Comparison of ENCODE assay signal across 8 cellular contexts in genomic region chr6:111487656-111488055, GRCh38. TPM values are rescaled to one million over a fixed set of nuclear protein-coding genes. Genes with fewer than 3 reads are reported as not detected.
A peak's percentile ranks its signal among the peaks of the same experiment; 100 is the strongest.
DNase-seq lines count a peak whose midpoint lies in the region; ATAC-seq lines count a peak whose summit lies in the region.

No MANE protein-coding gene starts in this region.

- H2BK15ac ChIP-seq in mesenchymal stem cell (ENCODE audit: low read depth, poor library complexity, severe bottlenecking): no peak overlapping the region
- no peak overlapping the region for H2BK15ac ChIP-seq in mesendoderm (replicated peaks; ENCODE audit: low read depth)

- H2BK12ac ChIP-seq in mesenchymal stem cell (ENCODE audit: low read length in 2 of 2): no peak overlapping the region

- peaks cover 6% of the 10 kb centered on the region for H3K9me3 Mint-ChIP-seq in T-helper 1 cell treated with Interleukin-12 subunit alpha and Interleukin-12 subunit beta and Interleukin-4 antibody, amounts not matched to agents 30 μg/mL and 1 μg/mL, for 36 hours

- H2AK5ac ChIP-seq in mesenchymal stem cell (ENCODE audit: low read length, severe bottlenecking) (no peak overlapping the region), mesendoderm (ENCODE audit: low read length) (no peak overlapping the region)

- H3K27ac ChIP-seq in mesenchymal stem cell (ENCODE audit: low read length, poor library complexity, severe bottlenecking) (no peak overlapping the region), mesendoderm (ENCODE audit: low read depth, low read length) (no peak overlapping the region)

- no peak overlapping the region for H3K9ac ChIP-seq in mesenchymal stem cell (ENCODE audit: low read length)
- H3K9ac ChIP-seq in mesendoderm (ENCODE audit: low read length): no peak overlapping the region

- peaks cover 10% of the 10 kb centered on the region for H3K36me3 Mint-ChIP-seq in T-helper 1 cell treated with Interleukin-12 subunit alpha and Interleukin-12 subunit beta and Interleukin-4 antibody, amounts not matched to agents 30 μg/mL and 1 μg/mL, for 36 hours (ENCODE audit: low read depth)

- H2BK120ac ChIP-seq in mesenchymal stem cell (ENCODE audit: low read depth, low read length) (no peak overlapping the region), mesendoderm (ENCODE audit: low read depth, low read length) (no peak overlapping the region)

- H3K27me3 Mint-ChIP-seq in T-helper 1 cell treated with Interleukin-12 subunit alpha and Interleukin-12 subunit beta and Interleukin-4 antibody, amounts not matched to agents 30 μg/mL and 1 μg/mL, for 36 hours (ENCODE audit: low read depth): no peaks in the 10 kb centered on the region

- H3K27me3 ChIP-seq in mesenchymal stem cell (ENCODE audit: control insufficient read depth in 1 of 2, insufficient read depth in 1 of 2, low read length in 2 of 2) (no peaks in the 10 kb centered on the region), mesendoderm (ENCODE audit: insufficient read depth, low read length, poor library complexity) (no peaks in the 10 kb centered on the region)

- H2AFZ ChIP-seq in mesenchymal stem cell (ENCODE audit: low read depth, low read length): no peak overlapping the region

- H3K79me1 ChIP-seq in mesenchymal stem cell (replicated peaks; ENCODE audit: low read length, poor library complexity, severe bottlenecking) (peaks cover 19% of the 10 kb centered on the region), mesendoderm (ENCODE audit: low read length) (peaks cover 7% of the 10 kb centered on the region)

- H3K4me3 ChIP-seq in mesenchymal stem cell (ENCODE audit: insufficient read depth in 1 of 2, low read depth in 1 of 2, low read length in 2 of 2) (no peak overlapping the region), mesendoderm (ENCODE audit: low read length) (no peak overlapping the region)

- intact Hi-C loops in sciatic nerve (cut with DNase I): loop anchor here (10.0 kb wide), 1 partner anchor 87 kb away; no protein-coding TSS in a partner anchor

- H3K18ac ChIP-seq in mesenchymal stem cell (ENCODE audit: low read depth in 1 of 2, low read length in 2 of 2) (no peak overlapping the region), mesendoderm (ENCODE audit: low read length) (no peak overlapping the region)

- H4K5ac ChIP-seq in mesendoderm (ENCODE audit: low read length): no peak overlapping the region

- peak; percentile 79 for DNase-seq in mesenchymal stem cell
- no peak for DNase-seq in sciatic nerve (ENCODE audit: low spot score)
- no peak for DNase-seq in mesendoderm
- DNase-seq in NCI-H1417 (lab: John Stamatoyannopoulos, UW): no peak

- H3K4me3 Mint-ChIP-seq in T-helper 1 cell treated with Interleukin-12 subunit alpha and Interleukin-12 subunit beta and Interleukin-4 antibody, amounts not matched to agents 30 μg/mL and 1 μg/mL, for 36 hours: peak overlapping the region; percentile 10

- peak overlapping the region; percentile 93 for H3K27ac Mint-ChIP-seq in T-helper 1 cell treated with Interleukin-12 subunit alpha and Interleukin-12 subunit beta and Interleukin-4 antibody, amounts not matched to agents 30 μg/mL and 1 μg/mL, for 36 hours

- H3K9me3 ChIP-seq in mesenchymal stem cell (ENCODE audit: control insufficient read depth, low read length): no peaks in the 10 kb centered on the region

- no peaks in the 10 kb centered on the region for H3K4me1 ChIP-seq in mesenchymal stem cell (ENCODE audit: control insufficient read depth, insufficient read depth, low read depth, low read length)
- H3K4me1 ChIP-seq in mesendoderm (ENCODE audit: control insufficient read depth, low read depth, low read length): no peaks in the 10 kb centered on the region

- peaks cover 4 to 19% of the 10 kb centered on the region in 2 experiments for H3K36me3 ChIP-seq in mesenchymal stem cell (ENCODE audit: control insufficient read depth in 1 of 2, insufficient read depth in 2 of 2, low read depth in 1 of 2, low read length in 2 of 2)
- no peaks in the 10 kb centered on the region for H3K36me3 ChIP-seq in mesendoderm (ENCODE audit: control insufficient read depth, insufficient read depth, low read length)

- no peak overlapping the region for H3K14ac ChIP-seq in mesenchymal stem cell (ENCODE audit: low read length in 2 of 2)

- H3K4me2 ChIP-seq in mesenchymal stem cell (ENCODE audit: low read length, poor library complexity, severe bottlenecking) (no peak overlapping the region), mesendoderm (ENCODE audit: low read length) (no peak overlapping the region)

- H3K4ac ChIP-seq in mesenchymal stem cell (ENCODE audit: low read depth in 1 of 2, low read length in 2 of 2) (no peak overlapping the region), mesendoderm (ENCODE audit: low read depth, low read length) (no peak overlapping the region)

- H3K79me2 ChIP-seq in mesendoderm (ENCODE audit: control insufficient read depth, insufficient read depth, low read length): peaks cover 1% of the 10 kb centered on the region

- peaks cover 37% of the 10 kb centered on the region for H3K4me1 Mint-ChIP-seq in T-helper 1 cell treated with Interleukin-12 subunit alpha and Interleukin-12 subunit beta and Interleukin-4 antibody, amounts not matched to agents 30 μg/mL and 1 μg/mL, for 36 hours (ENCODE audit: low read depth)

- ATAC-seq in GM18502 (IDR thresholded peaks at IDR 0.05; ENCODE audit: poor library complexity, unreplicated experiment): peak; percentile 29
- peak; percentile 38 for ATAC-seq in HG02981 (IDR thresholded peaks at IDR 0.05; ENCODE audit: unreplicated experiment)
- no peak for ATAC-seq in sciatic nerve
- ATAC-seq in GM21526 (IDR thresholded peaks at IDR 0.05; ENCODE audit: low FRiP score, unreplicated experiment): no peak

- H4K91ac ChIP-seq in mesenchymal stem cell (ENCODE audit: low read length): no peak overlapping the region

- 100% methylated on average over 1 of the region's 1 CpG for WGBS in mesenchymal stem cell
- no CpG with 5 or more reads among the region's 1 CpG for WGBS in mesendoderm (ENCODE audit: extremely low coverage, insufficient coverage, low lambda C conversion rate)

- H4K8ac ChIP-seq in mesenchymal stem cell (ENCODE audit: low read length): no peak overlapping the region
- H4K8ac ChIP-seq in mesendoderm (ENCODE audit: low read depth, low read length): no peak overlapping the region

- H3K56ac ChIP-seq in mesendoderm (ENCODE audit: low read length): no peak overlapping the region

- H3K23ac ChIP-seq in mesenchymal stem cell (ENCODE audit: low read length in 2 of 2): no peak overlapping the region
- no peak overlapping the region for H3K23ac ChIP-seq in mesendoderm (ENCODE audit: low read length)

- H2BK5ac ChIP-seq in mesenchymal stem cell (ENCODE audit: low read depth, low read length, poor library complexity, severe bottlenecking) (no peak overlapping the region), mesendoderm (ENCODE audit: low read length) (no peak overlapping the region)

RNA-seq across cellular contexts. Expression of gene REV3L, which starts 4.6 kb away (rescaled TPM):
- polyA plus RNA-seq in mesenchymal stem cell (2013, experiment 1 of 2): 7.5 TPM
- 7.5 TPM for polyA plus RNA-seq in mesenchymal stem cell (2013, experiment 2 of 2)
- total RNA-seq in sciatic nerve: 47.5 TPM
- polyA plus RNA-seq in mesendoderm (2013, experiment 1 of 2): 3.5 TPM
- 2.2 TPM for polyA plus RNA-seq in mesendoderm (2013, experiment 2 of 2)

Comparison
In these comparisons a context has a peak if more than half of its experiments do, and no peak if none do; other contexts are left out.
1. ATAC-seq: peak in GM18502 (single experiment) and HG02981 (single experiment); none in sciatic nerve (single experiment) and GM21526 (single experiment).